ENCODE assay signal across 31 cellular contexts in the genomic region with DNA sequence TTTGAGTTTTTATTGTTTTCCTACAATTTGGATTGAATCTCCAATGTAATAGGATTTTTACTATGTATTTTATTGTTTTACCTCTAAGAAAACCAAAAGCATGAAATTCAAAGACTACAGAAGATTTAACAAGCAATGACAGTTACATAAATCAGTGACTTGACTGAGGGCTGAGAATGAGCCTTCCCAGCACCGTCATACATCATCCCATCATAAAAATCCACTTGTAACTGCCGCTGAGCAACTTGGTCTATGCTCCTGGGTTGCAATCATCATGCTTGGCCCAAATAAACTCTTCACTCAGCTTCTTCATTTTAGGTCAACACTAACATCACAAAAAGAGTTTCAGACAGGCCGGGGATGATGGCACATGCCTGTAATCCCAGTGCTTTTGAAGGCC.
"Had no signal": no experiment of that assay in that cellular context is flagged by ENCODE, and none has a peak within 500 bp of the region (broad histone marks: within the 10 kb centered on the region; RNA-seq: fewer than 3 reads in every experiment).

No MANE protein-coding gene starts in this region.

- H3K4me3 ChIP-seq: adrenal gland, body of pancreas, esophagus squamous epithelium, gastroesophageal sphincter, heart right ventricle had no signal

- H3K27me3 ChIP-seq: adrenal gland, body of pancreas, esophagus squamous epithelium, gastroesophageal sphincter, heart right ventricle had no signal

- H3K36me3 Mint-ChIP-seq: activated naive CD4-positive, alpha-beta T cell treated with anti-CD3 and anti-CD28 coated beads, Interleukin-2, amount 50 U/mL, for 24 hours had no signal

- DNase-seq: activated CD4-positive, alpha-beta T cell treated with anti-CD3 and anti-CD28 coated beads for 1 hour; activated CD4-positive, alpha-beta T cell treated with anti-CD3 and anti-CD28 coated beads for 4 hours; activated CD4-positive, alpha-beta T cell treated with anti-CD3 and anti-CD28 coated beads, Interleukin-2, amount 50 U/mL, for 1 hour; activated CD4-positive, alpha-beta T cell treated with anti-CD3 and anti-CD28 coated beads, Interleukin-2, amount 50 U/mL, for 48 hours; activated CD8-positive, alpha-beta memory T cell treated with anti-CD3 and anti-CD28 coated beads, Interleukin-2, amount 10 ng/mL, durations not matched to agents 7 days and 5 days; activated CD8-positive, alpha-beta memory T cell treated with anti-CD3 and anti-CD28 coated beads, Interleukin-2, amount 50 U/mL, for 4 hours; activated CD8-positive, alpha-beta T cell treated with anti-CD3 and anti-CD28 coated beads for 36 hours; activated effector memory CD4-positive, alpha-beta T cell treated with anti-CD3 and anti-CD28 coated beads, Interleukin-2, amount 50 U/mL, for 16 hours; activated naive CD4-positive, alpha-beta T cell treated with anti-CD3 and anti-CD28 coated beads for 36 hours; activated naive CD8-positive, alpha-beta T cell treated with anti-CD3 and anti-CD28 coated beads for 36 hours; activated naive CD8-positive, alpha-beta T cell treated with anti-CD3 and anti-CD28 coated beads, Interleukin-2, amount 50 U/mL, for 24 hours; activated T-cell treated with anti-CD3 and anti-CD28 coated beads, Interleukin-2, amount 50 U/mL, for 1 hour; activated T-cell treated with anti-CD3 and anti-CD28 coated beads, Interleukin-2, amount 50 U/mL, for 48 hours; amygdala; aorta; body of pancreas; caudate nucleus; effector CD8-positive, alpha-beta T cell; esophagus squamous epithelium; foreskin melanocyte; heart right ventricle; T-cell; T1000 had no signal

- H3K9me3 ChIP-seq: adrenal gland, body of pancreas, esophagus squamous epithelium, gastroesophageal sphincter, heart right ventricle had no signal

- H3K27ac ChIP-seq: adrenal gland, body of pancreas, epithelial cell of prostate, esophagus squamous epithelium, gastroesophageal sphincter, heart right ventricle had no signal

- H3K27me3 Mint-ChIP-seq: activated CD8-positive, alpha-beta memory T cell treated with anti-CD3 and anti-CD28 coated beads, Interleukin-2, amount 10 ng/mL, durations not matched to agents 7 days and 5 days; activated CD8-positive, alpha-beta T cell treated with anti-CD3 and anti-CD28 coated beads for 36 hours; activated naive CD4-positive, alpha-beta T cell treated with anti-CD3 and anti-CD28 coated beads, Interleukin-2, amount 50 U/mL, for 24 hours; activated naive CD8-positive, alpha-beta T cell treated with anti-CD3 and anti-CD28 coated beads for 36 hours; activated naive CD8-positive, alpha-beta T cell treated with anti-CD3 and anti-CD28 coated beads, Interleukin-2, amount 50 U/mL, for 24 hours; T-cell had no signal

- H3K27ac Mint-ChIP-seq: activated CD8-positive, alpha-beta T cell treated with anti-CD3 and anti-CD28 coated beads for 36 hours; activated naive CD4-positive, alpha-beta T cell treated with anti-CD3 and anti-CD28 coated beads for 36 hours; activated naive CD4-positive, alpha-beta T cell treated with anti-CD3 and anti-CD28 coated beads, Interleukin-2, amount 50 U/mL, for 24 hours; activated naive CD8-positive, alpha-beta T cell treated with anti-CD3 and anti-CD28 coated beads for 36 hours; activated naive CD8-positive, alpha-beta T cell treated with anti-CD3 and anti-CD28 coated beads, Interleukin-2, amount 50 U/mL, for 24 hours; activated T-helper 1 cell treated with anti-CD3 and anti-CD28 coated beads, Interleukin-12 subunit alpha, Interleukin-12 subunit beta, Interleukin-2, Interleukin-4 antibody, amounts not matched to agents 30 ng/mL and 10 ng/mL and 1 ng/mL, durations not matched to agents 14 hours and 24 hours and 36 hours; activated T-helper 2 cell treated with anti-CD3 and anti-CD28 coated beads, Interferon-gamma antibody, Interleukin-2, Interleukin-4, amounts not matched to agents 10 μg/mL and 5 μg/mL and 100 μg/mL, durations not matched to agents 14 hours and 24 hours and 36 hours; T-cell; T-helper 1 cell treated with Interleukin-12 subunit alpha and Interleukin-12 subunit beta and Interleukin-4 antibody, amounts not matched to agents 30 μg/mL and 1 μg/mL, for 36 hours; T-helper 2 cell treated with Interferon-gamma antibody and Interleukin-4, amounts not matched to agents 5 μg/mL and 100 μg/mL, for 36 hours had no signal

- H3K4me3 Mint-ChIP-seq: activated CD8-positive, alpha-beta memory T cell treated with anti-CD3 and anti-CD28 coated beads, Interleukin-2, amount 10 ng/mL, durations not matched to agents 7 days and 5 days; activated CD8-positive, alpha-beta T cell treated with anti-CD3 and anti-CD28 coated beads for 36 hours; activated naive CD4-positive, alpha-beta T cell treated with anti-CD3 and anti-CD28 coated beads for 36 hours; activated naive CD4-positive, alpha-beta T cell treated with anti-CD3 and anti-CD28 coated beads, Interleukin-2, amount 50 U/mL, for 24 hours; activated naive CD8-positive, alpha-beta T cell treated with anti-CD3 and anti-CD28 coated beads for 36 hours; activated naive CD8-positive, alpha-beta T cell treated with anti-CD3 and anti-CD28 coated beads, Interleukin-2, amount 50 U/mL, for 24 hours; activated T-helper 1 cell treated with anti-CD3 and anti-CD28 coated beads, Interleukin-12 subunit alpha, Interleukin-12 subunit beta, Interleukin-2, Interleukin-4 antibody, amounts not matched to agents 30 ng/mL and 10 ng/mL and 1 ng/mL, durations not matched to agents 14 hours and 24 hours and 36 hours; T-cell; T-helper 1 cell treated with Interleukin-12 subunit alpha and Interleukin-12 subunit beta and Interleukin-4 antibody, amounts not matched to agents 30 μg/mL and 1 μg/mL, for 36 hours; T-helper 2 cell treated with Interferon-gamma antibody and Interleukin-4, amounts not matched to agents 5 μg/mL and 100 μg/mL, for 36 hours had no signal

- ATAC-seq: activated CD8-positive, alpha-beta memory T cell treated with anti-CD3 and anti-CD28 coated beads, Interleukin-2, amount 10 ng/mL, durations not matched to agents 7 days and 5 days; activated CD8-positive, alpha-beta T cell treated with anti-CD3 and anti-CD28 coated beads for 36 hours; activated naive CD8-positive, alpha-beta T cell treated with anti-CD3 and anti-CD28 coated beads, Interleukin-2, amount 50 U/mL, for 24 hours; body of pancreas; gastroesophageal sphincter; heart right ventricle; T-cell had no signal

- H3K36me3 ChIP-seq: adrenal gland, gastroesophageal sphincter had no signal
